Comparison of ENCODE assay signal across 7 cellular contexts in genomic region chr1:112704908-112705627, GRCh38. TPM values are rescaled to one million over a fixed set of nuclear protein-coding genes. Genes with fewer than 3 reads are reported as not detected.
DNase-seq lines count a peak whose midpoint lies in the region; ATAC-seq and TF ChIP-seq lines count a peak whose summit lies in the region.

No MANE protein-coding gene starts in this region.

- TF ChIP-seq CTCF in left ventricle myocardium inferior (IDR thresholded peaks at IDR 0.05; ENCODE audit: borderline replicate concordance) = no peak
- no peak for TF ChIP-seq CTCF in psoas muscle (IDR thresholded peaks at IDR 0.05)

- H3K4me3 ChIP-seq in left ventricle myocardium inferior = peak overlapping the region; percentile 99
- H3K4me3 ChIP-seq in psoas muscle = peak overlapping the region; percentile 69

- no peaks in the 10 kb centered on the region for H3K27me3 ChIP-seq in left ventricle myocardium inferior (ENCODE audit: low read depth)
- no peaks in the 10 kb centered on the region for H3K27me3 ChIP-seq in psoas muscle (ENCODE audit: insufficient read depth in 3 of 3, low read length in 2 of 3)

- ATAC-seq in GM21423 (IDR thresholded peaks at IDR 0.05; ENCODE audit: unreplicated experiment) = peak; percentile 45
- peak; percentile 12 to 38 (median 23) for ATAC-seq in psoas muscle

- H3K9me3 ChIP-seq in left ventricle myocardium inferior (replicated peaks) (no peaks in the 10 kb centered on the region), psoas muscle (no peaks in the 10 kb centered on the region)

- intact Hi-C loops in left ventricle myocardium inferior (cut with micrococcal nuclease) = loop anchor here (5.0 kb wide), 2 partner anchors 88 to 308 kb away; partner anchors contain the start of genes CAPZA1, CTTNBP2NL and ST7L
- intact Hi-C loops in psoas muscle (cut with DNase I) = loop anchor here in 1 of 2 donors (5.0 kb wide), 3 partner anchors 33 to 203 kb away; partner anchors contain the start of genes CAPZA1, MOV10 and ST7L

- WGBS in psoas muscle, 3 donors = 32 to 39% (median 33%) methylated on average over 13 of the region's 13 CpGs

- peak; percentile 94 for DNase-seq in GM03348 (ENCODE audit: low spot score)
- DNase-seq in HS-5 (ENCODE audit: low read depth) = peak; percentile 97
- peak; percentile 90 for DNase-seq in left ventricle myocardium inferior
- DNase-seq in psoas muscle = peak; percentile 83 to 89

- H3K27ac ChIP-seq in angular gyrus (ENCODE audit: low read depth, low read length) = peak overlapping the region; percentile 51
- peak overlapping the region; percentile 99 for H3K27ac ChIP-seq in left ventricle myocardium inferior (replicated peaks)
- H3K27ac ChIP-seq in psoas muscle = peak overlapping the region; percentile 80

- H3K4me1 ChIP-seq in left ventricle myocardium inferior = peaks cover 73% of the 10 kb centered on the region
- H3K4me1 ChIP-seq in psoas muscle = peaks cover 42% of the 10 kb centered on the region

- peaks cover 22% of the 10 kb centered on the region for H3K36me3 ChIP-seq in left ventricle myocardium inferior
- H3K36me3 ChIP-seq in psoas muscle (ENCODE audit: insufficient read depth in 1 of 2, low read depth in 1 of 2) = peaks cover 0 to 30% of the 10 kb centered on the region in 2 donors

TF ChIP-seq in PFSK-1, 5 proteins besides CTCF, POLR2A, EP300 and RAD21:
- TF ChIP-seq FOXP2 (optimal IDR thresholded peaks at IDR 0.05; ENCODE audit: borderline replicate concordance, extremely low read depth, extremely low read length, insufficient read depth) (no peak), POLR2AphosphoS5 (IDR thresholded peaks at IDR 0.05; ENCODE audit: low read depth, low read length) (peak; percentile 96), TAF1 (IDR thresholded peaks at IDR 0.05; ENCODE audit: borderline replicate concordance, insufficient read depth, low read length) (peak; percentile 98), REST (IDR thresholded peaks at IDR 0.05; ENCODE audit: insufficient read depth in 1 of 2, low read depth in 2 of 2, low read length in 2 of 2) (0 out of 4 replicates have a peak, but pooled peaks of 1 of the 2 experiments have one; percentile 5), SIN3A (IDR thresholded peaks at IDR 0.05; ENCODE audit: borderline replicate concordance, insufficient read depth, low read length) (peak; percentile 86; the same call in 1 of the 2 replicates)
TF ChIP-seq in PFSK-1: peak in this region for 4.

RNA-seq across cellular contexts. Expression of gene RHOC, which starts 1.9 kb away (rescaled TPM):
- 521 TPM for polyA plus RNA-seq in PFSK-1 (2012; ENCODE audit: insufficient read length, low read depth)
- 129 TPM for total RNA-seq in left ventricle myocardium inferior
- 10 to 100 TPM; 43.5 to 88.3 (median 75.5) TPM for total RNA-seq in psoas muscle
- 10 to 100 TPM; 39.1 to 89.7 (median 76.9) TPM for polyA plus RNA-seq in psoas muscle

RNA-seq across cellular contexts. Expression of gene PPM1J, which starts 10.1 kb away (rescaled TPM):
- 2.0 TPM for polyA plus RNA-seq in PFSK-1 (2012; ENCODE audit: insufficient read length, low read depth)
- total RNA-seq in left ventricle myocardium inferior = 5.4 TPM
- total RNA-seq in psoas muscle = 1 to 10 TPM; 4.1 to 7.2 (median 6.1) TPM
- 1 to 10 TPM; 4.1 to 8.8 (median 6.0) TPM for polyA plus RNA-seq in psoas muscle

RNA-seq across cellular contexts. Expression of gene MOV10, which starts 30.6 kb away (rescaled TPM):
- 68.7 TPM for polyA plus RNA-seq in PFSK-1 (2012; ENCODE audit: insufficient read length, low read depth)
- total RNA-seq in left ventricle myocardium inferior = 12.7 TPM
- 10 to 100 TPM in 2 of 4 donors, 1 to 10 TPM in 2; 5.3 to 10.6 (median 8.3) TPM for total RNA-seq in psoas muscle
- 1 to 10 TPM; 4.8 to 6.4 (median 6.4) TPM for polyA plus RNA-seq in psoas muscle

Comparison
In these comparisons a context has a peak if more than half of its experiments do, and no peak if none do; other contexts are left out.
1. Peak in every context shown above with its lines: DNase-seq, ATAC-seq, H3K4me3 ChIP-seq and H3K27ac ChIP-seq.